Comparison of ENCODE assay signal across 12 cellular contexts in genomic region chr4:40333921-40334352, GRCh38. TPM values are rescaled to one million over a fixed set of nuclear protein-coding genes. Genes with fewer than 3 reads are reported as not detected.
DNase-seq lines count a peak whose midpoint lies in the region; TF ChIP-seq lines count a peak whose summit lies in the region.
"Had no signal": no experiment of that assay in that cellular context is flagged by ENCODE, and none has a peak within 500 bp of the region (broad histone marks: within the 10 kb centered on the region; RNA-seq: fewer than 3 reads in every experiment).

No MANE protein-coding gene starts in this region.

- H3K36me3 ChIP-seq in mesodermal cell (ENCODE audit: control insufficient read depth, insufficient read depth, low read length) = no peaks in the 10 kb centered on the region
- H3K36me3 ChIP-seq: thoracic aorta had no signal

- no peak for TF ChIP-seq CTCF in GM10248 (IDR thresholded peaks at IDR 0.05; ENCODE audit: control extremely low read depth, extremely low read depth, low read depth, missing control alignments)

- H3K4me3 ChIP-seq in mesodermal cell (ENCODE audit: extremely low read depth, insufficient read depth, low read length, poor library complexity, severe bottlenecking) = no peak overlapping the region
- H3K4me3 ChIP-seq: thoracic aorta had no signal

- POLR2A ChIA-PET in GM10248 (lab: Yijun Ruan, JAX) = no interaction called here

- DNase-seq in EH (ENCODE audit: low read depth) (peak; percentile 89), NCI-H2029 (lab: John Stamatoyannopoulos, UW) (peak; percentile 95), amniotic stem cell (lab: John Stamatoyannopoulos, UW) (peak; percentile 75), OCI-M1 (lab: John Stamatoyannopoulos, UW) (no peak), GM10248 (ENCODE audit: extremely low spot score) (no peak), GF-D8 (lab: John Stamatoyannopoulos, UW) (no peak), mesenteric fat pad (ENCODE audit: low spot score) (no peak)
- DNase-seq: glutamatergic neuron, right cardiac atrium, RPMI8226 had no signal

- H3K9me3 ChIP-seq in mesodermal cell (ENCODE audit: control insufficient read depth, low read length) = no peaks in the 10 kb centered on the region
- H3K9me3 ChIP-seq: thoracic aorta had no signal

- 60 to 66% methylated on average over 2 to 7 of the region's 8 CpGs for WGBS in mesodermal cell (ENCODE audit: insufficient coverage in 2 of 2), 2 experiments

- CTCF ChIA-PET in GM10248 (lab: Yijun Ruan, JAX) = interaction anchor here (0.8 to 9.2 kb wide), 4 partner anchors 9 to 24 kb away, joined by 3 to 82 read pairs (median 14); no protein-coding TSS in a partner anchor

- H3K27ac ChIP-seq in mesodermal cell (ENCODE audit: low read depth, low read length, severe bottlenecking) = peak overlapping the region; percentile 75
- H3K27ac ChIP-seq: thoracic aorta had no signal

- peaks cover 33% of the 10 kb centered on the region for H3K4me1 ChIP-seq in mesodermal cell (ENCODE audit: control insufficient read depth, insufficient read depth, low read length, poor library complexity, severe bottlenecking)

RNA-seq across cellular contexts. Expression of gene CHRNA9, which starts 1.2 kb away (rescaled TPM):
- 0.48 TPM for polyA plus RNA-seq in mesodermal cell (2013, experiment 1 of 2)
- polyA plus RNA-seq in mesodermal cell (2013, experiment 2 of 2) = 1.9 TPM
- not detected for total RNA-seq in mesenteric fat pad
- total RNA-seq: right cardiac atrium, thoracic aorta had no signal
- polyA plus RNA-seq: right cardiac atrium had no signal

Comparison
In these comparisons a context has a peak if more than half of its experiments do, and no peak if none do; other contexts are left out.
1. DNase-seq: peak in EH (single experiment), NCI-H2029 (single experiment) and amniotic stem cell (single experiment); none in OCI-M1 (single experiment), GM10248 (single experiment), GF-D8 (single experiment) and mesenteric fat pad (single experiment).